ENCODE assay signal across 22 cellular contexts in the genomic region with DNA sequence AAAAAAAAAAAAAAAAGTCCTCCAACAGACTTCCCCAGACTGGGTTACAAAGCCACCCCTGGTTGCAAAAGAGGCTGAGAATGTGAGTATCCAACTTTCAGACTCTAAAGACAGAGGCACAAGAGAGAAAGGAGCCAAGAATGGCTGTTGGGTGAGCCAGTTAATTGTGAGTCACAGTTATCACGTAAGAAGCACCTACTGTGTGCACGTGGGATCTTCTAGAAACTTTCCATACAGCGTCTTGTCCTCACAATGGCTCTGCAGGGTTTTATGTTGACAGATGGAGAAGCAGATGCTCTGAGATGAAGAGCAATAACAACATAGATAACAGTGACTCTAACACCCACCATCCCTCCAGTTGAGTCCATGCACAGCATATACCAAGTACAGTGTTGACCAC. TPM values are rescaled to one million over a fixed set of nuclear protein-coding genes. Genes with fewer than 3 reads are reported as not detected.
A peak's percentile ranks its signal among the peaks of the same experiment; 100 is the strongest.
DNase-seq lines count a peak whose midpoint lies in the region; ATAC-seq, FAIRE-seq and TF ChIP-seq lines count a peak whose summit lies in the region.
"Had no signal": no experiment of that assay in that cellular context is flagged by ENCODE, and none has a peak within 500 bp of the region (broad histone marks: within the 10 kb centered on the region; RNA-seq: fewer than 3 reads in every experiment).

No MANE protein-coding gene starts in this region.

- H3K4me3 ChIP-seq in left lung, result no peak overlapping the region
- H3K4me3 ChIP-seq: adrenal gland, HAP-1, upper lobe of left lung had no signal

- no peaks in the 10 kb centered on the region for H3K9me3 Mint-ChIP-seq in IgD-negative memory B cell
- H3K9me3 Mint-ChIP-seq in activated T-helper 1 cell treated with anti-CD3 and anti-CD28 coated beads, Interleukin-12 subunit alpha, Interleukin-12 subunit beta, Interleukin-2, Interleukin-4 antibody, amounts not matched to agents 30 ng/mL and 10 ng/mL and 1 ng/mL, durations not matched to agents 14 hours and 24 hours and 36 hours, result no peaks in the 10 kb centered on the region
- no peaks in the 10 kb centered on the region for H3K9me3 Mint-ChIP-seq in naive thymus-derived CD8-positive, alpha-beta T cell
- H3K9me3 Mint-ChIP-seq: dendritic cell treated with granulocyte-macrophage colony-stimulating factor and Interleukin-4, amounts not matched to agents 40 ng/mL and 50 ng/mL, for 4 days; natural killer cell treated with Interleukin-12 subunit alpha and Interleukin-12 subunit beta and Interleukin-15 and Interleukin-18, amount 100 ng/mL, for 72 hours had no signal

- peaks cover 0 to 84% of the 10 kb centered on the region in 2 donors for H3K36me3 ChIP-seq in left lung
- H3K36me3 ChIP-seq: adrenal gland, HAP-1 had no signal

- peaks cover 3 to 56% of the 10 kb centered on the region in 2 donors for H3K4me1 ChIP-seq in left lung
- H3K4me1 ChIP-seq: adrenal gland, HAP-1 had no signal

- H3K27me3 Mint-ChIP-seq in IgD-negative memory B cell, result no peaks in the 10 kb centered on the region
- no peaks in the 10 kb centered on the region for H3K27me3 Mint-ChIP-seq in activated T-helper 1 cell treated with anti-CD3 and anti-CD28 coated beads, Interleukin-12 subunit alpha, Interleukin-12 subunit beta, Interleukin-2, Interleukin-4 antibody, amounts not matched to agents 30 ng/mL and 10 ng/mL and 1 ng/mL, durations not matched to agents 14 hours and 24 hours and 36 hours (ENCODE audit: insufficient read depth)
- no peaks in the 10 kb centered on the region for H3K27me3 Mint-ChIP-seq in naive thymus-derived CD8-positive, alpha-beta T cell
- H3K27me3 Mint-ChIP-seq: dendritic cell treated with granulocyte-macrophage colony-stimulating factor and Interleukin-4, amounts not matched to agents 40 ng/mL and 50 ng/mL, for 4 days; natural killer cell treated with Interleukin-12 subunit alpha and Interleukin-12 subunit beta and Interleukin-15 and Interleukin-18, amount 100 ng/mL, for 72 hours had no signal

- POLR2A ChIA-PET in naive thymus-derived CD8-positive, alpha-beta T cell (lab: Charles Lee), result no interaction called here

- DNase-seq in NCI-H82 (lab: John Stamatoyannopoulos, UW) (peak; percentile 39), NCI-H82 treated with DMSO at 0.1 percent for 48 hours (lab: John Stamatoyannopoulos, UW; ENCODE audit: unreplicated experiment) (no peak), left lung (no peak), D721Med (ENCODE audit: insufficient read length, low spot score) (no peak)
- DNase-seq in activated T-helper 1 cell treated with anti-CD3 and anti-CD28 coated beads, Interleukin-12 subunit alpha, Interleukin-12 subunit beta, Interleukin-2, Interleukin-4 antibody, amounts not matched to agents 30 ng/mL and 10 ng/mL and 1 ng/mL, durations not matched to agents 14 hours and 24 hours and 36 hours (ENCODE audit: low spot score), result no peak
- DNase-seq in naive thymus-derived CD8-positive, alpha-beta T cell, result no peak
- DNase-seq: 8988T; activated CD4-positive, alpha-beta T cell treated with anti-CD3 and anti-CD28 coated beads, Interleukin-2, amount 50 U/mL, for 1 hour; activated T-cell treated with anti-CD3 and anti-CD28 coated beads for 4 hours; adrenal gland; foreskin fibroblast; hypothalamus; kidney; NCI-H146; NCI-H446 treated with DMSO at 0.1 percent for 48 hours; stimulated activated naive CD4-positive, alpha-beta T cell treated with Interleukin-2 at 50 U/mL for 16 hours; upper lobe of left lung had no signal

- intact Hi-C loops in activated T-helper 1 cell treated with anti-CD3 and anti-CD28 coated beads, Interleukin-12 subunit alpha, Interleukin-12 subunit beta, Interleukin-2, Interleukin-4 antibody, amounts not matched to agents 30 ng/mL and 10 ng/mL and 1 ng/mL, durations not matched to agents 14 hours and 24 hours and 36 hours (cut with micrococcal nuclease), result no loop called here
- intact Hi-C loops in left lung (cut with DNase I), result no loop called here

- FAIRE-seq in D721Med (lab: Jason Lieb, UNC), result no peak
- FAIRE-seq: kidney had no signal

- ATAC-seq in naive thymus-derived CD8-positive, alpha-beta T cell, result no peak
- no peak for ATAC-seq in left lung
- no peak for ATAC-seq in GM18861 (IDR thresholded peaks at IDR 0.05; ENCODE audit: unreplicated experiment)
- ATAC-seq: natural killer cell treated with Interleukin-12 subunit alpha and Interleukin-12 subunit beta and Interleukin-15 and Interleukin-18, amount 100 ng/mL, for 72 hours had no signal

- TF ChIP-seq CTCF in left lung (IDR thresholded peaks at IDR 0.05) (no peak), D721Med (IDR thresholded peaks at IDR 0.05; ENCODE audit: insufficient read depth, missing control alignments) (no peak)

- no peaks in the 10 kb centered on the region for H3K27me3 ChIP-seq in left lung
- H3K27me3 ChIP-seq: adrenal gland, upper lobe of left lung had no signal

- no peak overlapping the region for H3K27ac ChIP-seq in left lung
- H3K27ac ChIP-seq: adrenal gland had no signal

- peaks cover 47 to 87% (median 64%) of the 10 kb centered on the region in 3 donors for H3K4me1 Mint-ChIP-seq in IgD-negative memory B cell
- peaks cover 75% of the 10 kb centered on the region for H3K4me1 Mint-ChIP-seq in activated T-helper 1 cell treated with anti-CD3 and anti-CD28 coated beads, Interleukin-12 subunit alpha, Interleukin-12 subunit beta, Interleukin-2, Interleukin-4 antibody, amounts not matched to agents 30 ng/mL and 10 ng/mL and 1 ng/mL, durations not matched to agents 14 hours and 24 hours and 36 hours (ENCODE audit: low read depth)
- H3K4me1 Mint-ChIP-seq in naive thymus-derived CD8-positive, alpha-beta T cell, result peaks cover 21 to 69% (median 40%) of the 10 kb centered on the region in 4 donors

- H3K4me3 Mint-ChIP-seq in IgD-negative memory B cell, result peak overlapping the region in 3 of 4 donors; percentile 66 to 97 (median 78)
- H3K4me3 Mint-ChIP-seq in activated T-helper 1 cell treated with anti-CD3 and anti-CD28 coated beads, Interleukin-12 subunit alpha, Interleukin-12 subunit beta, Interleukin-2, Interleukin-4 antibody, amounts not matched to agents 30 ng/mL and 10 ng/mL and 1 ng/mL, durations not matched to agents 14 hours and 24 hours and 36 hours, result no peak overlapping the region
- H3K4me3 Mint-ChIP-seq in naive thymus-derived CD8-positive, alpha-beta T cell, result no peak overlapping the region
- H3K4me3 Mint-ChIP-seq: dendritic cell treated with granulocyte-macrophage colony-stimulating factor and Interleukin-4, amounts not matched to agents 40 ng/mL and 50 ng/mL, for 4 days; natural killer cell treated with Interleukin-12 subunit alpha and Interleukin-12 subunit beta and Interleukin-15 and Interleukin-18, amount 100 ng/mL, for 72 hours had no signal

- H3K9me3 ChIP-seq in left lung, result no peaks in the 10 kb centered on the region
- H3K9me3 ChIP-seq: adrenal gland, HAP-1, upper lobe of left lung had no signal

- H3K36me3 Mint-ChIP-seq in IgD-negative memory B cell, result peaks cover 16% of the 10 kb centered on the region
- peaks cover 83% of the 10 kb centered on the region for H3K36me3 Mint-ChIP-seq in activated T-helper 1 cell treated with anti-CD3 and anti-CD28 coated beads, Interleukin-12 subunit alpha, Interleukin-12 subunit beta, Interleukin-2, Interleukin-4 antibody, amounts not matched to agents 30 ng/mL and 10 ng/mL and 1 ng/mL, durations not matched to agents 14 hours and 24 hours and 36 hours (ENCODE audit: low read depth)
- H3K36me3 Mint-ChIP-seq in naive thymus-derived CD8-positive, alpha-beta T cell, result peaks cover 0 to 18% (median 8%) of the 10 kb centered on the region in 3 donors
- H3K36me3 Mint-ChIP-seq: natural killer cell treated with Interleukin-12 subunit alpha and Interleukin-12 subunit beta and Interleukin-15 and Interleukin-18, amount 100 ng/mL, for 72 hours had no signal

- H3K27ac Mint-ChIP-seq in IgD-negative memory B cell, result peak overlapping the region; percentile 80 to 98 (median 95)
- H3K27ac Mint-ChIP-seq in activated T-helper 1 cell treated with anti-CD3 and anti-CD28 coated beads, Interleukin-12 subunit alpha, Interleukin-12 subunit beta, Interleukin-2, Interleukin-4 antibody, amounts not matched to agents 30 ng/mL and 10 ng/mL and 1 ng/mL, durations not matched to agents 14 hours and 24 hours and 36 hours, result peak overlapping the region; percentile 23
- H3K27ac Mint-ChIP-seq in naive thymus-derived CD8-positive, alpha-beta T cell, result peak overlapping the region in 8 of 10 donors; percentile 3 to 89 (median 35)
- H3K27ac Mint-ChIP-seq: dendritic cell treated with granulocyte-macrophage colony-stimulating factor and Interleukin-4, amounts not matched to agents 40 ng/mL and 50 ng/mL, for 4 days; natural killer cell treated with Interleukin-12 subunit alpha and Interleukin-12 subunit beta and Interleukin-15 and Interleukin-18, amount 100 ng/mL, for 72 hours had no signal

RNA-seq across cellular contexts. Expression of a gene that starts 41.0 kb away (rescaled TPM):
- polyA plus RNA-seq in IgD-negative memory B cell, result 544 TPM
- 499 and 500 TPM in 2 replicates for total RNA-seq in activated T-helper 1 cell treated with anti-CD3 and anti-CD28 coated beads, Interleukin-12 subunit alpha, Interleukin-12 subunit beta, Interleukin-2, Interleukin-4 antibody, amounts not matched to agents 30 ng/mL and 10 ng/mL and 1 ng/mL, durations not matched to agents 14 hours and 24 hours and 36 hours
- 10 to 100 TPM; 24.1 to 28.7 TPM for total RNA-seq in naive thymus-derived CD8-positive, alpha-beta T cell
- polyA plus RNA-seq in naive thymus-derived CD8-positive, alpha-beta T cell, result 10 to 100 TPM; 21.1 to 29.9 (median 21.1) TPM
- total RNA-seq in left lung, result 100 to 1,000 TPM in 1 of 2 donors, 10 to 100 TPM in 1; 88.4 to 244 TPM

Comparison
In these comparisons a context has a peak if more than half of its experiments do, and no peak if none do; other contexts are left out.
1. H3K27ac Mint-ChIP-seq: peak in every context shown above with its lines; median percentile 95 in IgD-negative memory B cell; 35 in naive thymus-derived CD8-positive, alpha-beta T cell; 23 in activated T-helper 1 cell treated with anti-CD3 and anti-CD28 coated beads, Interleukin-12 subunit alpha, Interleukin-12 subunit beta, Interleukin-2, Interleukin-4 antibody, amounts not matched to agents 30 ng/mL and 10 ng/mL and 1 ng/mL, durations not matched to agents 14 hours and 24 hours and 36 hours.
2. H3K4me3 Mint-ChIP-seq: peak in IgD-negative memory B cell (3 of 4); none in activated T-helper 1 cell treated with anti-CD3 and anti-CD28 coated beads, Interleukin-12 subunit alpha, Interleukin-12 subunit beta, Interleukin-2, Interleukin-4 antibody, amounts not matched to agents 30 ng/mL and 10 ng/mL and 1 ng/mL, durations not matched to agents 14 hours and 24 hours and 36 hours (single experiment) and naive thymus-derived CD8-positive, alpha-beta T cell (0 of 10).